9 cellular contexts compared by ENCODE assay signal in genomic region chr13:53324656-53325055, GRCh38.
"Had no signal": no experiment of that assay in that cellular context is flagged by ENCODE, and none has a peak within 500 bp of the region (broad histone marks: within the 10 kb centered on the region; RNA-seq: fewer than 3 reads in every experiment).

No MANE protein-coding gene starts in this region.

- H3K4me1 Mint-ChIP-seq: GM23338, H9 had no signal

- H3K4me3 Mint-ChIP-seq: GM23338, H9, HFFc6 had no signal

- DNase-seq: GM23248, GOT3, H7, H9, HCEC 1CT, HFFc6 had no signal

- ATAC-seq: GM23338, HCT116 had no signal

- H3K9ac ChIP-seq: GM23248 had no signal

- H3K27ac ChIP-seq: GM23248 had no signal

- H3K36me3 ChIP-seq: HAP-1 had no signal

- H3K27ac Mint-ChIP-seq: GM23338, H9, HFFc6 had no signal

- H3K4me2 ChIP-seq: GM23338 had no signal

- H2AFZ ChIP-seq: GM23248, GM23338 had no signal

- H3K4me3 ChIP-seq: GM23248, GM23338, HAP-1 had no signal

- H3K9me3 ChIP-seq: HAP-1 had no signal

- H3K9me3 Mint-ChIP-seq: GM23338, H9 had no signal
